9 cellular contexts compared by ENCODE assay signal in genomic region chr9:109035684-109036423, GRCh38. TPM values are rescaled to one million over a fixed set of nuclear protein-coding genes. Genes with fewer than 3 reads are reported as not detected.
DNase-seq lines count a peak whose midpoint lies in the region; ATAC-seq lines count a peak whose summit lies in the region.
"Had no signal": no experiment of that assay in that cellular context is flagged by ENCODE, and none has a peak within 500 bp of the region (broad histone marks: within the 10 kb centered on the region; RNA-seq: fewer than 3 reads in every experiment).

No MANE protein-coding gene starts in this region.

- ATAC-seq in HG03039 (IDR thresholded peaks at IDR 0.05; ENCODE audit: unreplicated experiment) (no peak), HG03097 (IDR thresholded peaks at IDR 0.05; ENCODE audit: low FRiP score, unreplicated experiment) (no peak), HG03378 (IDR thresholded peaks at IDR 0.05; ENCODE audit: unreplicated experiment) (no peak)

- H3K27me3 ChIP-seq in ACC112 (ENCODE audit: insufficient read depth, low read length): no peaks in the 10 kb centered on the region
- H3K27me3 ChIP-seq: BLaER1 treated with 17β-estradiol and CSF1 and Interleukin-3, amounts not matched to agents 10 nM and 100 nM had no signal

- H3K4me3 ChIP-seq in ACC112 (ENCODE audit: low read depth, low read length): no peak overlapping the region
- H3K4me3 ChIP-seq: BLaER1 treated with 17β-estradiol and CSF1 and Interleukin-3, amounts not matched to agents 10 nM and 100 nM had no signal

- peak; percentile 86 for DNase-seq in NCI-H226
- DNase-seq in dedifferentiated amniotic fluid mesenchymal stem cell (ENCODE audit: extremely low spot score): peak; percentile 81
- peak; percentile 57 to 87 for DNase-seq in lung microvascular endothelial cell (ENCODE audit: low read depth in 2 of 2)
- no peak for DNase-seq in activated gamma-delta T cell treated with Interleukin-2 at 50 U/mL for 16 hours

- H3K4me1 ChIP-seq in ACC112 (ENCODE audit: control insufficient read depth, insufficient read depth, low read length, unreplicated experiment): peaks cover 56% of the 10 kb centered on the region
- H3K4me1 ChIP-seq: BLaER1 treated with 17β-estradiol and CSF1 and Interleukin-3, amounts not matched to agents 10 nM and 100 nM had no signal

- H2AFZ ChIP-seq in ACC112 (ENCODE audit: low read length, unreplicated experiment): no peak overlapping the region

- peaks cover 22% of the 10 kb centered on the region for H3K36me3 ChIP-seq in ACC112 (ENCODE audit: insufficient read depth, low read length)

- H3K79me2 ChIP-seq in ACC112 (ENCODE audit: control insufficient read depth, insufficient read depth, low read length, unreplicated experiment): peaks cover 15% of the 10 kb centered on the region

- H3K27ac ChIP-seq in ACC112 (ENCODE audit: low read depth, low read length): peak overlapping the region; percentile 73
- H3K27ac ChIP-seq: BLaER1 treated with 17β-estradiol and CSF1 and Interleukin-3, amounts not matched to agents 10 nM and 100 nM had no signal

RNA-seq across cellular contexts. Expression of gene CTNNAL1, which starts 22.6 kb away (rescaled TPM):
- total RNA-seq in lung microvascular endothelial cell: 106 and 142 TPM in 2 replicates
